ENCODE assay signal across 18 cellular contexts in genomic region chr3:157767602-157768001, GRCh38.
"Had no signal": no experiment of that assay in that cellular context is flagged by ENCODE, and none has a peak within 500 bp of the region (broad histone marks: within the 10 kb centered on the region; RNA-seq: fewer than 3 reads in every experiment).

No MANE protein-coding gene starts in this region.

- H3K36me3 Mint-ChIP-seq: naive B cell had no signal

- H3K27ac Mint-ChIP-seq: activated B cell treated with CpG ODN at 0.5 μM for 24 hours; activated CD4-positive, alpha-beta T cell treated with anti-CD3 and anti-CD28 coated beads, Interleukin-2, amount 10 ng/mL, durations not matched to agents 7 days and 5 days; activated naive CD4-positive, alpha-beta T cell treated with anti-CD3 and anti-CD28 coated beads for 36 hours; activated T-helper 17 cell treated with anti-CD3 and anti-CD28 coated beads, Interleukin-2, amount 50 U/mL, for 72 hours; dendritic cell treated with granulocyte-macrophage colony-stimulating factor and Interleukin-4, amounts not matched to agents 40 ng/mL and 50 ng/mL, for 4 days; effector memory CD8-positive, alpha-beta T cell; naive B cell; stimulated activated naive CD8-positive, alpha-beta T cell treated with anti-CD3 and anti-CD28 coated beads, Interleukin-15, Interleukin-2, amounts not matched to agents 100 ng/mL and 50 ng/mL, for 24 hours had no signal

- H3K9me3 Mint-ChIP-seq: activated B cell treated with CpG ODN at 0.5 μM for 24 hours; activated CD4-positive, alpha-beta T cell treated with anti-CD3 and anti-CD28 coated beads, Interleukin-2, amount 10 ng/mL, durations not matched to agents 7 days and 5 days; activated naive CD4-positive, alpha-beta T cell treated with anti-CD3 and anti-CD28 coated beads for 36 hours; activated T-helper 17 cell treated with anti-CD3 and anti-CD28 coated beads, Interleukin-2, amount 50 U/mL, for 72 hours had no signal

- H3K4me1 Mint-ChIP-seq: activated B cell treated with CpG ODN at 0.5 μM for 24 hours; activated CD4-positive, alpha-beta T cell treated with anti-CD3 and anti-CD28 coated beads, Interleukin-2, amount 10 ng/mL, durations not matched to agents 7 days and 5 days; activated T-helper 17 cell treated with anti-CD3 and anti-CD28 coated beads, Interleukin-2, amount 50 U/mL, for 72 hours; naive B cell had no signal

- H3K27me3 Mint-ChIP-seq: activated B cell treated with CpG ODN at 0.5 μM for 24 hours; activated CD4-positive, alpha-beta T cell treated with anti-CD3 and anti-CD28 coated beads, Interleukin-2, amount 10 ng/mL, durations not matched to agents 7 days and 5 days; activated T-helper 17 cell treated with anti-CD3 and anti-CD28 coated beads, Interleukin-2, amount 50 U/mL, for 72 hours; dendritic cell treated with granulocyte-macrophage colony-stimulating factor and Interleukin-4, amounts not matched to agents 40 ng/mL and 50 ng/mL, for 4 days; effector memory CD8-positive, alpha-beta T cell; stimulated activated naive CD8-positive, alpha-beta T cell treated with anti-CD3 and anti-CD28 coated beads, Interleukin-15, Interleukin-2, amounts not matched to agents 100 ng/mL and 50 ng/mL, for 24 hours had no signal

- DNase-seq: activated B cell treated with CpG ODN at 0.5 μM for 24 hours; activated CD4-positive, alpha-beta T cell treated with anti-CD3 and anti-CD28 coated beads, Interleukin-2, amount 10 ng/mL, durations not matched to agents 7 days and 5 days; activated CD8-positive, alpha-beta memory T cell treated with anti-CD3 and anti-CD28 coated beads for 24 hours; activated naive CD4-positive, alpha-beta T cell treated with anti-CD3 and anti-CD28 coated beads for 36 hours; activated T-cell treated with anti-CD3 and anti-CD28 coated beads for 4 hours; effector memory CD8-positive, alpha-beta T cell; glutamatergic neuron; left cardiac atrium; lower lobe of right lung; naive B cell; retina; stimulated activated CD4-positive, alpha-beta T cell treated with anti-CD3 and anti-CD28 coated beads, Interleukin-15, amount 100 ng/mL, for 24 hours; stimulated activated CD4-positive, alpha-beta T cell treated with anti-CD3 and anti-CD28 coated beads, Interleukin-4, amount 100 ng/mL, for 24 hours; upper lobe of right lung had no signal

- H3K27ac ChIP-seq: lower lobe of right lung, parathyroid adenoma, upper lobe of right lung had no signal

- H3K4me3 Mint-ChIP-seq: activated B cell treated with CpG ODN at 0.5 μM for 24 hours; activated CD4-positive, alpha-beta T cell treated with anti-CD3 and anti-CD28 coated beads, Interleukin-2, amount 10 ng/mL, durations not matched to agents 7 days and 5 days; activated naive CD4-positive, alpha-beta T cell treated with anti-CD3 and anti-CD28 coated beads for 36 hours; activated T-helper 17 cell treated with anti-CD3 and anti-CD28 coated beads, Interleukin-2, amount 50 U/mL, for 72 hours; dendritic cell treated with granulocyte-macrophage colony-stimulating factor and Interleukin-4, amounts not matched to agents 40 ng/mL and 50 ng/mL, for 4 days; effector memory CD8-positive, alpha-beta T cell; naive B cell; stimulated activated naive CD8-positive, alpha-beta T cell treated with anti-CD3 and anti-CD28 coated beads, Interleukin-15, Interleukin-2, amounts not matched to agents 100 ng/mL and 50 ng/mL, for 24 hours had no signal
